8 cellular contexts compared by ENCODE assay signal in genomic region chr12:106978035-106978800, GRCh38. TPM values are rescaled to one million over a fixed set of nuclear protein-coding genes. Genes with fewer than 3 reads are reported as not detected.
DNase-seq lines count a peak whose midpoint lies in the region; ATAC-seq and TF ChIP-seq lines count a peak whose summit lies in the region.
"Had no signal": no experiment of that assay in that cellular context is flagged by ENCODE, and none has a peak within 500 bp of the region (broad histone marks: within the 10 kb centered on the region; RNA-seq: fewer than 3 reads in every experiment).

No MANE protein-coding gene starts in this region.

- TF ChIP-seq EP300 in stomach (IDR thresholded peaks at IDR 0.05) = no peak

- H3K27ac ChIP-seq in right atrium auricular region (peak overlapping the region; percentile 8 to 91), stomach (peak overlapping the region in 3 of 5 donors; percentile 73 to 79 (median 75))

- intact Hi-C loops in stomach (cut with DNase I; ENCODE audit: low total_unique reads) = no loop called here

- H3K9me3 ChIP-seq in right atrium auricular region (no peaks in the 10 kb centered on the region), stomach (no peaks in the 10 kb centered on the region)

- no peak overlapping the region for H3K4me3 ChIP-seq in right atrium auricular region
- H3K4me3 ChIP-seq in stomach = no peak overlapping the region

- no peaks in the 10 kb centered on the region for H3K27me3 ChIP-seq in right atrium auricular region
- H3K27me3 ChIP-seq in stomach = no peaks in the 10 kb centered on the region

- H3K36me3 ChIP-seq in right atrium auricular region (no peaks in the 10 kb centered on the region), stomach (peaks cover 0 to 2% (median 0%) of the 10 kb centered on the region in 4 donors)

- TF ChIP-seq CTCF in right atrium auricular region (IDR thresholded peaks at IDR 0.05) (no peak), stomach (IDR thresholded peaks at IDR 0.05) (no peak)

- DNase-seq in NCI-H1092 (lab: John Stamatoyannopoulos, UW) = peak; percentile 57
- peak; percentile 77 for DNase-seq in right atrium auricular region (ENCODE audit: low spot score)
- peak; percentile 69 for DNase-seq in stomach
- no peak for DNase-seq in stimulated activated naive CD4-positive, alpha-beta T cell treated with Interleukin-2 at 50 U/mL for 16 hours (lab: John Stamatoyannopoulos, UW)
- DNase-seq in RPMI8226 = no peak
- DNase-seq: activated CD4-positive, CD25-positive, alpha-beta regulatory T cell treated with anti-CD3 and anti-CD28 coated beads, Interleukin-2, amount 50 U/mL, for 72 hours had no signal

- no peak for TF ChIP-seq POLR2A in stomach (IDR thresholded peaks at IDR 0.05)

- WGBS in stomach, 5 donors = 32 to 43% (median 35%) methylated on average over 9 of the region's 9 CpGs

- H3K4me1 ChIP-seq in right atrium auricular region (peaks cover 0 to 61% of the 10 kb centered on the region in 2 donors), stomach (peaks cover 25 to 84% (median 64%) of the 10 kb centered on the region in 4 donors)

- peak; percentile 43 for ATAC-seq in SK-N-SH treated with all-trans-retinoic acid at 6 μM for 48 hours
- no peak for ATAC-seq in GM18498 (IDR thresholded peaks at IDR 0.05; ENCODE audit: unreplicated experiment)

TF ChIP-seq in SK-N-SH treated with all-trans-retinoic acid at 6 μM for 48 hours, 23 proteins besides CTCF, POLR2A, EP300 and RAD21:
- TF ChIP-seq OSR1 (CRISPR knock-in tag; IDR thresholded peaks at IDR 0.05) = no peak
- TF ChIP-seq POU6F1 (CRISPR knock-in tag; IDR thresholded peaks at IDR 0.05; ENCODE audit: borderline replicate concordance, low read depth) = no peak
- TF ChIP-seq CSDC2 (CRISPR knock-in tag; IDR thresholded peaks at IDR 0.05) = no peak
- no peak for TF ChIP-seq RARB (CRISPR knock-in tag; IDR thresholded peaks at IDR 0.05)
- TF ChIP-seq SNAI2 (CRISPR knock-in tag; IDR thresholded peaks at IDR 0.05) = no peak
- TF ChIP-seq CSRNP3 (CRISPR knock-in tag; IDR thresholded peaks at IDR 0.05) = no peak
- no peak for TF ChIP-seq TSHZ2 (CRISPR knock-in tag; IDR thresholded peaks at IDR 0.05)

RNA-seq across cellular contexts. Expression of gene MTERF2, which starts 8.7 kb away (rescaled TPM):
- 10 to 100 TPM; 18.2 to 26.8 TPM for total RNA-seq in right atrium auricular region
- total RNA-seq in stomach = 10 to 100 TPM; 15.2 to 32.5 (median 17.1) TPM
- 10 to 100 TPM in 2 of 3 donors, 1 to 10 TPM in 1; 9.0 to 18.8 (median 13.9) TPM for polyA plus RNA-seq in stomach

RNA-seq across cellular contexts. Expression of gene TMEM263, which starts 22.5 kb away (rescaled TPM):
- total RNA-seq in right atrium auricular region = 10 to 100 TPM; 46.4 to 59.7 TPM
- 100 to 1,000 TPM in 2 of 5 donors, 10 to 100 TPM in 3; 26.8 to 108 (median 36.7) TPM for total RNA-seq in stomach
- polyA plus RNA-seq in stomach = 10 to 100 TPM; 12.9 to 32.1 (median 21.1) TPM

Comparison
In these comparisons a context has a peak if more than half of its experiments do, and no peak if none do; other contexts are left out.
1. DNase-seq: peak in NCI-H1092 (single experiment), right atrium auricular region (single experiment) and stomach (single experiment); none in stimulated activated naive CD4-positive, alpha-beta T cell treated with Interleukin-2 at 50 U/mL for 16 hours (single experiment) and RPMI8226 (single experiment).